In genomic region chr6:157538163-157538562, GRCh38 we compare ENCODE assay signal across 13 cellular contexts.
DNase-seq lines count a peak whose midpoint lies in the region; ATAC-seq, FAIRE-seq and TF ChIP-seq lines count a peak whose summit lies in the region.
"Had no signal": no experiment of that assay in that cellular context is flagged by ENCODE, and none has a peak within 500 bp of the region (broad histone marks: within the 10 kb centered on the region; RNA-seq: fewer than 3 reads in every experiment).

No MANE protein-coding gene starts in this region.

- intact Hi-C loops in HepG2 (cut with micrococcal nuclease; ENCODE audit: unreplicated experiment) (no loop called here), right lobe of liver (cut with DNase I) (no loop called here)

- TF ChIP-seq EP300 in HepG2 (IDR thresholded peaks at IDR 0.05; ENCODE audit: low read depth in 2 of 2, low read length in 2 of 2) (no peak), HepG2 (CRISPR knock-in tag; IDR thresholded peaks at IDR 0.05; ENCODE audit: borderline replicate concordance) (no peak), H1 (IDR thresholded peaks at IDR 0.05; ENCODE audit: borderline replicate concordance in 1 of 2, low read depth in 2 of 2, low read length in 2 of 2) (no peak)

- H3K14ac ChIP-seq in H1 (ENCODE audit: insufficient read length), result no peak overlapping the region

- H2BK5ac ChIP-seq in H1 (ENCODE audit: low read depth, low read length), result no peak overlapping the region

- H3K27ac ChIP-seq in HepG2 (ENCODE audit: extremely low read length, insufficient read depth, low read length) (peak overlapping the region; percentile 95), right lobe of liver (no peak overlapping the region), H1 (ENCODE audit: low read depth, low read length) (no peak overlapping the region)
- H3K27ac ChIP-seq: colonic mucosa, upper lobe of right lung had no signal

- TF ChIP-seq RAD21 in HepG2 (CRISPR knock-in tag; IDR thresholded peaks at IDR 0.05) (no peak), H1 (IDR thresholded peaks at IDR 0.05 in 1 of 2, conservative IDR thresholded peaks at IDR 0.05 in 1 of 2; ENCODE audit: low read depth in 2 of 2, low read length in 2 of 2) (no peak)

- CTCF ChIA-PET in HepG2 (lab: Yijun Ruan, JAX; ENCODE audit: low intra/inter-chr PET ratio, low total read pairs), result no interaction called here
- CTCF ChIA-PET in H1 (lab: Charles Lee; ENCODE audit: partially characterized antibody), result interaction anchor here (1.5 kb wide), 1 partner anchor 18 kb away, joined by 3 read pairs; no protein-coding TSS in a partner anchor

- peak overlapping the region; percentile 95; the same call in 1 of the 2 replicates for H3K4me2 ChIP-seq in HepG2 (ENCODE audit: low read depth, low read length)
- no peak overlapping the region for H3K4me2 ChIP-seq in H1 (ENCODE audit: insufficient read depth in 1 of 2, low read depth in 2 of 2, low read length in 2 of 2)

- in situ Hi-C loops in HepG2 (cut with HindIII; ENCODE audit: extremely low pct_ligation_motif_present, low pct_unique_long_range_greater_than_20kb), result no loop called here

- H3K56ac ChIP-seq in H1 (replicated peaks; ENCODE audit: insufficient read length, low read depth, low read length), result no peak overlapping the region

- no peak overlapping the region for H4K8ac ChIP-seq in H1 (ENCODE audit: extremely low read depth, insufficient read depth, low read length)

- H3K9me3 ChIP-seq in HepG2 (ENCODE audit: low read length) (no peaks in the 10 kb centered on the region), right lobe of liver (no peaks in the 10 kb centered on the region), H1 (ENCODE audit: insufficient read depth in 2 of 2, low read depth in 1 of 2, low read length in 1 of 2) (no peaks in the 10 kb centered on the region)
- H3K9me3 ChIP-seq: colonic mucosa, upper lobe of right lung had no signal

- WGBS in HepG2 (ENCODE audit: low lambda C conversion rate), result 87% methylated on average over 5 of the region's 5 CpGs
- WGBS in right lobe of liver (ENCODE audit: insufficient coverage, low coverage, low lambda C conversion rate, missing lambda C conversion rate), result 82% methylated on average over 2 of the region's 5 CpGs
- 92% methylated on average over 5 of the region's 5 CpGs; no CpG with 5 or more reads in 1 of the 2 experiments for WGBS in H1 (ENCODE audit: extremely low coverage in 1 of 2, insufficient coverage in 1 of 2, insufficient read length in 1 of 2, insufficient replicate concordance in 2 of 2, low coverage in 1 of 2, low lambda C conversion rate in 2 of 2, missing lambda C conversion rate in 1 of 2), 2 experiments

- H3K23ac ChIP-seq in H1 (ENCODE audit: insufficient read length), result no peak overlapping the region

- H3K79me2 ChIP-seq in HepG2 (ENCODE audit: insufficient read depth, low read length) (peaks cover 7% of the 10 kb centered on the region), H1 (ENCODE audit: control insufficient read depth in 1 of 2, insufficient read depth in 2 of 2, low read length in 2 of 2) (no peaks in the 10 kb centered on the region)

- H4K5ac ChIP-seq in H1 (ENCODE audit: insufficient read length, low read depth, low read length), result no peak overlapping the region

- TF ChIP-seq POLR2A in HepG2 (IDR thresholded peaks at IDR 0.05; ENCODE audit: insufficient read depth in 1 of 2, low read depth in 2 of 2, low read length in 2 of 2) (no peak), right lobe of liver (IDR thresholded peaks at IDR 0.05) (no peak), H1 (IDR thresholded peaks at IDR 0.05; ENCODE audit: control extremely low read depth in 1 of 2, low read depth in 2 of 2, low read length in 2 of 2) (no peak)

- H3K4me1 ChIP-seq in HepG2 (ENCODE audit: insufficient read depth, low read length) (peaks cover 93% of the 10 kb centered on the region), right lobe of liver (peaks cover 0 to 28% (median 19%) of the 10 kb centered on the region in 4 donors), H1 (replicated peaks in 1 of 4; ENCODE audit: control insufficient read depth in 3 of 4, insufficient read depth in 4 of 4, low read length in 3 of 4) (peaks cover 4 to 17% (median 9%) of the 10 kb centered on the region in 4 experiments; a peak in 6 of 7 replicates)

- no peak overlapping the region for H3K18ac ChIP-seq in H1 (ENCODE audit: extremely low read depth, low read length)

- no peak overlapping the region for H2AK5ac ChIP-seq in H1 (ENCODE audit: low read depth, low read length)

- DNase-seq in HepG2 (ENCODE audit: low spot score) (no peak), right lobe of liver (no peak), H1 (ENCODE audit: low read depth in 1 of 2, low spot score in 2 of 2) (no peak), SW 1271 (lab: John Stamatoyannopoulos, UW) (no peak), cerebellar cortex (ENCODE audit: low spot score) (no peak)
- DNase-seq in activated CD4-positive, CD25-positive, alpha-beta regulatory T cell treated with anti-CD3 and anti-CD28 coated beads, Interleukin-2, amount 50 U/mL, for 72 hours, result no peak
- DNase-seq: colonic mucosa, DMS79 treated with DMSO at 0.1 percent for 48 hours, NCI-H2029, nephron progenitor cell, upper lobe of right lung had no signal

- H3K79me1 ChIP-seq in H1 (ENCODE audit: low read depth, low read length), result no peaks in the 10 kb centered on the region

- POLR2A ChIA-PET in HepG2 (lab: Yijun Ruan, JAX), result interaction anchor here (0.9 to 7.2 kb wide), 7 partner anchors 7 to 214 kb away, joined by 3 to 112 read pairs (median 5); partner anchors contain the start of gene TMEM242
- POLR2A ChIA-PET in H1 (lab: Charles Lee; ENCODE audit: partially characterized antibody), result interaction anchor here (1.1 to 2.3 kb wide), 2 partner anchors 13 to 14 kb away, joined by 3 to 7 read pairs; no protein-coding TSS in a partner anchor

- H3K4ac ChIP-seq in H1 (replicated peaks; ENCODE audit: insufficient read length, low read depth, low read length), result no peak overlapping the region

- FAIRE-seq in HepG2 (lab: Jason Lieb, UNC) (no peak), H1 (lab: Jason Lieb, UNC) (no peak)

- 0 out of 2 replicates have a peak overlapping the region, but pooled peaks have one; percentile 26 for H2BK20ac ChIP-seq in H1 (ENCODE audit: low read length)

- H2AFZ ChIP-seq in HepG2 (ENCODE audit: low read length) (no peak overlapping the region), H1 (ENCODE audit: low read length) (no peak overlapping the region)

- no peak for ATAC-seq in HepG2
- no peak for ATAC-seq in right lobe of liver
- ATAC-seq in HG03354 (IDR thresholded peaks at IDR 0.05; ENCODE audit: poor library complexity, severe bottlenecking, unreplicated experiment), result peak; percentile 35
- ATAC-seq in HG03280 (IDR thresholded peaks at IDR 0.05; ENCODE audit: unreplicated experiment), result no peak
- ATAC-seq: upper lobe of right lung had no signal

- H2BK12ac ChIP-seq in H1 (ENCODE audit: low read depth, low read length), result no peak overlapping the region

- TF ChIP-seq CTCF in HepG2 (CRISPR knock-in tag; IDR thresholded peaks at IDR 0.05), result no peak
- TF ChIP-seq CTCF in right lobe of liver (IDR thresholded peaks at IDR 0.05), result no peak
- no peak for TF ChIP-seq CTCF in H1 (IDR thresholded peaks at IDR 0.05; ENCODE audit: control extremely low read depth in 1 of 3, insufficient read depth in 1 of 3, low read depth in 1 of 3, low read length in 3 of 3)

- H3K27me3 ChIP-seq in HepG2 (ENCODE audit: control insufficient read depth in 1 of 2, insufficient read depth in 2 of 2, low read length in 2 of 2) (no peaks in the 10 kb centered on the region), right lobe of liver (no peaks in the 10 kb centered on the region), H1 (replicated peaks in 1 of 4; ENCODE audit: control insufficient read depth in 3 of 4, extremely low read depth in 1 of 4, insufficient read depth in 3 of 4, low read length in 3 of 4) (no peaks in the 10 kb centered on the region)
- H3K27me3 ChIP-seq: colonic mucosa, upper lobe of right lung had no signal

- H3K4me3 ChIP-seq in HepG2 (replicated peaks in 1 of 3; ENCODE audit: insufficient read depth in 1 of 3, low read depth in 2 of 3, low read length in 3 of 3) (no peak overlapping the region), right lobe of liver (no peak overlapping the region), H1 (ENCODE audit: extremely low read depth in 1 of 4, insufficient read depth in 2 of 4, low read depth in 3 of 4, low read length in 4 of 4) (no peak overlapping the region)
- H3K4me3 ChIP-seq: colonic mucosa, upper lobe of right lung had no signal

- H3K9ac ChIP-seq in HepG2 (ENCODE audit: insufficient read depth, low read depth, low read length), result peak overlapping the region; percentile 4; the same call in 1 of the 2 replicates
- no peak overlapping the region for H3K9ac ChIP-seq in H1 (replicated peaks in 1 of 4; ENCODE audit: extremely low read depth in 1 of 4, low read depth in 3 of 4, low read length in 3 of 4)

- H3K36me3 ChIP-seq in HepG2 (replicated peaks in 1 of 2; ENCODE audit: control insufficient read depth in 1 of 2, insufficient read depth in 2 of 2, low read length in 2 of 2), result peaks cover 0 to 2% of the 10 kb centered on the region in 2 experiments; a peak in 3 of 5 replicates
- H3K36me3 ChIP-seq in right lobe of liver, result no peaks in the 10 kb centered on the region
- H3K36me3 ChIP-seq in H1 (ENCODE audit: control insufficient read depth in 2 of 4, insufficient read depth in 4 of 4, low read length in 3 of 4), result no peaks in the 10 kb centered on the region
- H3K36me3 ChIP-seq: colonic mucosa, upper lobe of right lung had no signal

- H4K20me1 ChIP-seq in HepG2 (ENCODE audit: insufficient read depth, low read length), result no peaks in the 10 kb centered on the region
- H4K20me1 ChIP-seq in H1 (replicated peaks in 1 of 2; ENCODE audit: control insufficient read depth in 1 of 2, insufficient read depth in 2 of 2, low read length in 2 of 2), result no peaks in the 10 kb centered on the region

- no peak overlapping the region for H2BK120ac ChIP-seq in H1 (replicated peaks; ENCODE audit: low read depth, low read length)

- H3K23me2 ChIP-seq in H1 (ENCODE audit: low read depth, low read length), result no peaks in the 10 kb centered on the region

- no TSS peak for BruUV-seq in HepG2 (replicated peaks; lab: Mats Ljungman, UMichigan)

- peak overlapping the region; percentile 48; the same call in 1 of the 2 replicates for H2BK15ac ChIP-seq in H1 (ENCODE audit: low read length)

- peak overlapping the region; percentile 47 for H4K91ac ChIP-seq in H1 (replicated peaks; ENCODE audit: insufficient read length, low read length)

TF ChIP-seq in H1, 55 proteins besides CTCF, POLR2A, EP300 and RAD21 (continues in another document):
- TF ChIP-seq EGR1 (IDR thresholded peaks at IDR 0.05; ENCODE audit: borderline replicate concordance, low read depth, low read length) (no peak), NANOG (IDR thresholded peaks at IDR 0.05; ENCODE audit: insufficient read depth, low read depth, low read length, poor library complexity, severe bottlenecking) (no peak), BACH1 (IDR thresholded peaks at IDR 0.05; ENCODE audit: low read length) (no peak), CBX5 (IDR thresholded peaks at IDR 0.05; ENCODE audit: low read depth, low read length) (no peak), TCF12 (IDR thresholded peaks at IDR 0.05; ENCODE audit: low read depth, low read length) (no peak), SIN3A (conservative IDR thresholded peaks at IDR 0.05 in 1 of 2, IDR thresholded peaks at IDR 0.05 in 1 of 2; ENCODE audit: low read depth in 1 of 2, low read length in 2 of 2) (no peak), TBP (IDR thresholded peaks at IDR 0.05; ENCODE audit: low read depth, low read length) (no peak)
